Comparison of ENCODE assay signal across 22 cellular contexts in genomic region chr19:29245221-29245620, GRCh38. TPM values are rescaled to one million over a fixed set of nuclear protein-coding genes. Genes with fewer than 3 reads are reported as not detected.
DNase-seq lines count a peak whose midpoint lies in the region; ATAC-seq and TF ChIP-seq lines count a peak whose summit lies in the region.
"Had no signal": no experiment of that assay in that cellular context is flagged by ENCODE, and none has a peak within 500 bp of the region (broad histone marks: within the 10 kb centered on the region; RNA-seq: fewer than 3 reads in every experiment).

No MANE protein-coding gene starts in this region.

- H3K9me3 ChIP-seq in tibial nerve (no peaks in the 10 kb centered on the region), BE2C (no peaks in the 10 kb centered on the region)
- H3K9me3 ChIP-seq: mucosa of descending colon, uterus had no signal

- H3K4me1 ChIP-seq in tibial nerve (peaks cover 0 to 4% (median 0%) of the 10 kb centered on the region in 4 donors), BE2C (no peaks in the 10 kb centered on the region)
- H3K4me1 ChIP-seq: uterus had no signal

- H3K4me3 ChIP-seq in fibroblast of pulmonary artery (replicated peaks; ENCODE audit: low read depth, low read length) = no peak overlapping the region
- no peak overlapping the region for H3K4me3 ChIP-seq in tibial nerve
- no peak overlapping the region for H3K4me3 ChIP-seq in BE2C (ENCODE audit: low read depth, low read length)
- H3K4me3 ChIP-seq: hepatocyte, mucosa of descending colon, uterus had no signal

- intact Hi-C loops in left ventricle myocardium superior (cut with micrococcal nuclease) (no loop called here), Right ventricle myocardium inferior (cut with DNase I) (no loop called here)

- 29 to 33% methylated on average over 6 of the region's 6 CpGs for WGBS in tibial nerve, 2 donors

- DNase-seq in left ventricle myocardium superior (no peak), Right ventricle myocardium inferior (ENCODE audit: missing footprints) (no peak), NCI-H446 (lab: John Stamatoyannopoulos, UW) (peak; percentile 36 to 71), fibroblast of pulmonary artery (ENCODE audit: low read depth) (peak; percentile 2), tibial nerve (ENCODE audit: low spot score in 2 of 2) (no peak), BE2C (no peak), hepatic stellate cell (ENCODE audit: low spot score) (no peak)
- DNase-seq: activated CD4-positive, alpha-beta T cell treated with anti-CD3 and anti-CD28 coated beads for 36 hours; activated CD8-positive, alpha-beta memory T cell treated with anti-CD3 and anti-CD28 coated beads, Interleukin-2, amount 10 ng/mL, durations not matched to agents 7 days and 5 days; activated naive CD4-positive, alpha-beta T cell treated with anti-CD3 and anti-CD28 coated beads, Interleukin-2, amount 50 U/mL, for 16 hours; CD4-positive, CD25-positive, alpha-beta regulatory T cell; central memory CD4-positive, alpha-beta T cell; foreskin fibroblast; GF-D8; H9; immature natural killer cell; mucosa of descending colon; NCI-H187; stimulated activated CD4-positive, alpha-beta T cell treated with anti-CD3 and anti-CD28 coated beads, Interleukin-1b, Interleukin-23, amount 100 ng/mL, for 48 hours; uterus had no signal

- no peaks in the 10 kb centered on the region for H3K36me3 ChIP-seq in tibial nerve
- H3K36me3 ChIP-seq in BE2C = no peaks in the 10 kb centered on the region
- H3K36me3 ChIP-seq: uterus had no signal

- no peak for TF ChIP-seq POLR2A in tibial nerve (IDR thresholded peaks at IDR 0.05)

- H3K27ac ChIP-seq in tibial nerve = no peak overlapping the region
- H3K27ac ChIP-seq: hepatocyte, uterus had no signal

- peak; percentile 45 for ATAC-seq in left ventricle myocardium superior
- no peak for ATAC-seq in Right ventricle myocardium inferior
- ATAC-seq in GM18907 (IDR thresholded peaks at IDR 0.05; ENCODE audit: unreplicated experiment) = no peak
- ATAC-seq: activated CD4-positive, alpha-beta T cell treated with anti-CD3 and anti-CD28 coated beads for 36 hours; activated CD8-positive, alpha-beta memory T cell treated with anti-CD3 and anti-CD28 coated beads, Interleukin-2, amount 10 ng/mL, durations not matched to agents 7 days and 5 days; mucosa of descending colon had no signal

- TF ChIP-seq EP300 in tibial nerve (IDR thresholded peaks at IDR 0.05) = no peak

- no peak for TF ChIP-seq CTCF in fibroblast of pulmonary artery (IDR thresholded peaks at IDR 0.05; ENCODE audit: low read length, missing control alignments)
- TF ChIP-seq CTCF in tibial nerve (IDR thresholded peaks at IDR 0.05) = no peak
- TF ChIP-seq CTCF in BE2C (IDR thresholded peaks at IDR 0.05; ENCODE audit: low read depth, low read length) = no peak

- H3K27me3 ChIP-seq in tibial nerve = no peaks in the 10 kb centered on the region
- no peaks in the 10 kb centered on the region for H3K27me3 ChIP-seq in BE2C
- H3K27me3 ChIP-seq: uterus had no signal

RNA-seq across cellular contexts. Expression of gene UQCRFS1, which starts 32.3 kb away (rescaled TPM):
- total RNA-seq in left ventricle myocardium superior (169 TPM), Right ventricle myocardium inferior (168 TPM), tibial nerve (10 to 100 TPM; 14.1 to 20.1 (median 16.7) TPM)
- 56.9 TPM for polyA plus RNA-seq in BE2C (2012; ENCODE audit: insufficient read depth, insufficient read length, low read depth)

Comparison
In these comparisons a context has a peak if more than half of its experiments do, and no peak if none do; other contexts are left out.
1. DNase-seq: peak in NCI-H446 (2 of 2) and fibroblast of pulmonary artery (single experiment); none in left ventricle myocardium superior (single experiment), Right ventricle myocardium inferior (single experiment), tibial nerve (0 of 2), BE2C (single experiment) and hepatic stellate cell (single experiment).